ENCODE assay signal across 8 cellular contexts in the genomic region with DNA sequence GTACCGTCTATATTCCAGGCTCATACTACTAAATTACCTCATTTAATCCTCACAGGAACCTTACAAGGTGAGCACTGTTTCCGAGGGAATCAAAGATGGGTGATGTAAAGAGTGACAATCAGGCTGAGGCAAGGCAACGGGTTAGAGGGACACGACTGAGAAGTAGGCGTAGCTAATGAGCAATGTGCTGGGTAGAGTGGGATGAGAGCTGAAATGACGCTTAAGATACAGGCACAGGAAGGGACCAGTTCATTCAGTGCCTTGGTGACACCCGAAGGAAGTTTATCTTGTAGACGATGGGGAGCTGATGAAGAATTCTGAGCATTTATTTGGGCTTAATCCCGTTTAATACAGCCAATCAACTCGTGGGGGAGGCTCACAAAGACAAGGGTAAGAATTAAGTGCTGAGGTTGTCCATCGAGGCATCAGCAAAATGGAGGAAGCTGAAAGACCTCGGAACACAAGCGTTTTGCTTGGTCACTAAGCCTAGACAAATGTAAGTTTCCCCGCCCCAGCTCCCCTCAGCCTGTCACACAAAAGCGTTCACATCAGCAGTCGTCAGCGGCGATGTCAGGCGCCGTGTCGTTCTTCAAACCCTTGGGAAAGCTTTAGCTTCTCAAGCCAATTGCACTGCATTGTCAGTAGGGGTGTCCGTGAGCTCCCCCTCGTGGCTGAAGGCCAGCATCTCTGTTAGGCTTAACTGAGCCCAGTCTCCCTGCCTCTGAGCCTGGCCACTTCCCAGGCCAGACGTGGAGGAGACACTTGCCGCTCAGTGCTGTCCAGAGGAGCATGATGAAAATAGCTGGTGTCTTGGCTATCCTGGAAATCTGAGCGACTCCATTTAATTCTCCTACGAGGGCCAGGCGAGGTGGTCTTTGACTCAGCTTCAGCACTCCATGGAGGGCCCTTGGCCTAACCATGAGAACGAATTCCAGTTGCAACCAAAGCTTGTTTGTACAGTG.
A peak's percentile ranks its signal among the peaks of the same experiment; 100 is the strongest.
DNase-seq lines count a peak whose midpoint lies in the region; ATAC-seq and TF ChIP-seq lines count a peak whose summit lies in the region.

No MANE protein-coding gene starts in this region.

- BruUV-seq in HCT116 (replicated peaks; lab: Mats Ljungman, UMichigan), result no TSS peak

- H3K36me3 ChIP-seq in HCT116 (ENCODE audit: control insufficient read depth in 1 of 2, insufficient read depth in 2 of 2, low read length in 2 of 2) (no peaks in the 10 kb centered on the region), Loucy (ENCODE audit: insufficient read depth, low read length) (no peaks in the 10 kb centered on the region), cardiac muscle cell (no peaks in the 10 kb centered on the region), aorta (ENCODE audit: control insufficient read depth in 1 of 2, insufficient read depth in 2 of 2, low read length in 1 of 2) (no peaks in the 10 kb centered on the region)

- no peaks in the 10 kb centered on the region for H3F3A ChIP-seq in Loucy (ENCODE audit: low read depth)

- no peaks in the 10 kb centered on the region for H3K4me1 Mint-ChIP-seq in activated naive CD4-positive, alpha-beta T cell treated with anti-CD3 and anti-CD28 coated beads, Interleukin-2, amount 10 ng/mL, durations not matched to agents 7 days and 5 days

- H3K27me3 ChIP-seq in HCT116 (ENCODE audit: insufficient read depth, low read length) (no peaks in the 10 kb centered on the region), Loucy (ENCODE audit: insufficient read depth, low read length, poor library complexity, severe bottlenecking) (no peaks in the 10 kb centered on the region), cardiac muscle cell (no peaks in the 10 kb centered on the region), aorta (ENCODE audit: control insufficient read depth in 1 of 2, insufficient read depth in 2 of 2, low read length in 1 of 2) (no peaks in the 10 kb centered on the region)

- H3K9me3 Mint-ChIP-seq in activated naive CD4-positive, alpha-beta T cell treated with anti-CD3 and anti-CD28 coated beads, Interleukin-2, amount 10 ng/mL, durations not matched to agents 7 days and 5 days, result no peaks in the 10 kb centered on the region

- H3K4me1 ChIP-seq in HCT116 (ENCODE audit: control insufficient read depth in 1 of 2, insufficient read depth in 2 of 2, low read length in 2 of 2) (no peaks in the 10 kb centered on the region), Loucy (ENCODE audit: insufficient read depth, low read length, poor library complexity, severe bottlenecking) (no peaks in the 10 kb centered on the region), cardiac muscle cell (ENCODE audit: low read depth) (peaks cover 8% of the 10 kb centered on the region), aorta (ENCODE audit: control insufficient read depth in 1 of 2, insufficient read depth in 2 of 2, low read length in 2 of 2) (no peaks in the 10 kb centered on the region)

- no peak for TF ChIP-seq POLR2A in HCT116 (IDR thresholded peaks at IDR 0.05; ENCODE audit: borderline replicate concordance, extremely low read depth, insufficient read depth, insufficient read length)

- TF ChIP-seq CTCF in GM10266 (IDR thresholded peaks at IDR 0.05; ENCODE audit: control insufficient read depth, insufficient read depth, low read depth, missing control alignments) (peak; percentile 91), HCT116 (IDR thresholded peaks at IDR 0.05 in 2 of 3, conservative IDR thresholded peaks at IDR 0.05 in 1 of 3; ENCODE audit: borderline replicate concordance in 1 of 3, insufficient read depth in 1 of 3, low read depth in 2 of 3, low read length in 2 of 3) (peak in 2 of 3 experiments; percentile 85 to 93; a peak in 4 of 6 replicates), Loucy (conservative IDR thresholded peaks at IDR 0.05; ENCODE audit: low read length) (peak; percentile 82), cardiac muscle cell (IDR thresholded peaks at IDR 0.05; ENCODE audit: low read depth, low read length) (peak; percentile 98)

- H3K4me3 Mint-ChIP-seq in activated naive CD4-positive, alpha-beta T cell treated with anti-CD3 and anti-CD28 coated beads, Interleukin-2, amount 10 ng/mL, durations not matched to agents 7 days and 5 days, result no peak overlapping the region

- no peaks in the 10 kb centered on the region for H4K20me1 ChIP-seq in HCT116 (ENCODE audit: insufficient read depth)
- H4K20me1 ChIP-seq in Loucy (ENCODE audit: insufficient read depth, low read length, poor library complexity, severe bottlenecking), result no peaks in the 10 kb centered on the region

- H3K27ac ChIP-seq in HCT116 (ENCODE audit: low read depth, low read length), result no peak overlapping the region
- H3K27ac ChIP-seq in cardiac muscle cell, result no peak overlapping the region
- H3K27ac ChIP-seq in aorta (ENCODE audit: low read depth in 1 of 2, low read length in 2 of 2), result no peak overlapping the region

- H3K9me3 ChIP-seq in HCT116 (ENCODE audit: control insufficient read depth in 1 of 2, insufficient read depth in 1 of 2, low read depth in 1 of 2, low read length in 2 of 2), result no peaks in the 10 kb centered on the region
- no peaks in the 10 kb centered on the region for H3K9me3 ChIP-seq in Loucy (ENCODE audit: insufficient read depth, low read depth, low read length)
- no peaks in the 10 kb centered on the region for H3K9me3 ChIP-seq in cardiac muscle cell (ENCODE audit: low read depth)
- no peaks in the 10 kb centered on the region for H3K9me3 ChIP-seq in aorta (ENCODE audit: control insufficient read depth, low read length)

- H3K36me3 Mint-ChIP-seq in activated naive CD4-positive, alpha-beta T cell treated with anti-CD3 and anti-CD28 coated beads, Interleukin-2, amount 10 ng/mL, durations not matched to agents 7 days and 5 days, result no peaks in the 10 kb centered on the region

- H3K79me2 ChIP-seq in HCT116 (ENCODE audit: insufficient read depth, low read length) (no peaks in the 10 kb centered on the region), Loucy (ENCODE audit: insufficient read depth, low read length) (no peaks in the 10 kb centered on the region)

- RAD21 ChIA-PET in HCT116 (lab: Charles Lee; ENCODE audit: low non-redundant PET in 1 of 2, low total read pairs in 2 of 2, uncharacterized antibody in 2 of 2, unreplicated experiment in 2 of 2), result interaction anchor here in 1 of 2 experiments (0.7 kb wide), 2 partner anchors 173 to 648 kb away, joined by 4 to 6 read pairs; no protein-coding TSS in a partner anchor

- H2AFZ ChIP-seq in HCT116 (ENCODE audit: low read depth, low read length, poor library complexity, severe bottlenecking) (no peak overlapping the region), Loucy (ENCODE audit: low read length) (no peak overlapping the region)

- POLR2A ChIA-PET in HCT116 (lab: Charles Lee), result interaction anchor here (1.3 kb wide), 1 partner anchor 15 kb away, joined by 3 read pairs; no protein-coding TSS in a partner anchor

- H3K9me2 ChIP-seq in HCT116 (ENCODE audit: insufficient read depth) (no peaks in the 10 kb centered on the region), Loucy (replicated peaks; ENCODE audit: low read depth, low read length) (no peaks in the 10 kb centered on the region)

- no peak overlapping the region for H3K4me3 ChIP-seq in HCT116 (replicated peaks in 1 of 2; ENCODE audit: low read depth in 1 of 2, low read length in 2 of 2)
- no peak overlapping the region for H3K4me3 ChIP-seq in Loucy (ENCODE audit: low read length, poor library complexity, severe bottlenecking)
- no peak overlapping the region for H3K4me3 ChIP-seq in cardiac muscle cell
- peak overlapping the region in 1 of 2 donors; percentile 55 for H3K4me3 ChIP-seq in aorta (ENCODE audit: low read length in 2 of 2)

- intact Hi-C loops in HCT116 (cut with micrococcal nuclease) (loop anchor here (2.0 to 10.0 kb wide), 2 partner anchors 726 to 1516 kb away; no protein-coding TSS in a partner anchor), posterior vena cava (cut with DNase I) (no loop called here), aorta (cut with DNase I) (loop anchor here (5.0 to 10.0 kb wide), 2 partner anchors 48 to 136 kb away; no protein-coding TSS in a partner anchor)

- WGBS in aorta, 2 donors, result 29 to 30% methylated on average over 29 of the region's 29 CpGs

- H3K27ac Mint-ChIP-seq in activated naive CD4-positive, alpha-beta T cell treated with anti-CD3 and anti-CD28 coated beads, Interleukin-2, amount 10 ng/mL, durations not matched to agents 7 days and 5 days, result no peak overlapping the region

- CTCF ChIA-PET in HCT116 (lab: Charles Lee), result interaction anchor here (0.6 to 5.5 kb wide), 16 partner anchors 8 to 531 kb away, joined by 3 to 70 read pairs (median 4); no protein-coding TSS in a partner anchor
- CTCF ChIA-PET in activated naive CD4-positive, alpha-beta T cell treated with anti-CD3 and anti-CD28 coated beads, Interleukin-2, amount 10 ng/mL, durations not matched to agents 7 days and 5 days (lab: Charles Lee), result interaction anchor here (0.6 to 2.8 kb wide), 14 partner anchors 8 to 1229 kb away, joined by 3 to 17 read pairs (median 4); no protein-coding TSS in a partner anchor

- DNase-seq in GM10266 (ENCODE audit: extremely low spot score), result peak; percentile 61
- DNase-seq in HCT116 (ENCODE audit: low read depth, low spot score), result peak; percentile 55
- DNase-seq in SHP77 (lab: John Stamatoyannopoulos, UW), result peak; percentile 91 to 95
- DNase-seq in activated naive CD4-positive, alpha-beta T cell treated with anti-CD3 and anti-CD28 coated beads, Interleukin-2, amount 10 ng/mL, durations not matched to agents 7 days and 5 days, result peak; percentile 72
- DNase-seq in cardiac muscle cell (ENCODE audit: low read depth in 1 of 2, low spot score in 1 of 2), result peak; percentile 87 to 88
- peak; percentile 94 for DNase-seq in posterior vena cava (ENCODE audit: low spot score)
- peak; percentile 90 to 94 for DNase-seq in aorta

- TF ChIP-seq RAD21 in HCT116 (IDR thresholded peaks at IDR 0.05; ENCODE audit: low read depth), result peak; percentile 34; the same call in 1 of the 2 replicates

- H3K4me2 ChIP-seq in HCT116 (ENCODE audit: low read length) (peak overlapping the region; percentile 34), Loucy (ENCODE audit: low read depth, low read length, poor library complexity, severe bottlenecking) (no peak overlapping the region)

- ATAC-seq in HCT116 (peak; percentile 99), aorta (ENCODE audit: low FRiP score) (peak; percentile 91)

- peaks cover 5% of the 10 kb centered on the region for H3K27me3 Mint-ChIP-seq in activated naive CD4-positive, alpha-beta T cell treated with anti-CD3 and anti-CD28 coated beads, Interleukin-2, amount 10 ng/mL, durations not matched to agents 7 days and 5 days

- H3K9ac ChIP-seq in HCT116 (ENCODE audit: low read length) (no peak overlapping the region), Loucy (ENCODE audit: low read depth, low read length, poor library complexity, severe bottlenecking) (no peak overlapping the region)

TF ChIP-seq in HCT116, 20 proteins besides CTCF, POLR2A, EP300 and RAD21 (continues in another document):
- TF ChIP-seq CBX3 (IDR thresholded peaks at IDR 0.05; ENCODE audit: low read depth), result 0 out of 2 replicates have a peak, but pooled peaks have one; percentile 20

Comparison
In these comparisons a context has a peak if more than half of its experiments do, and no peak if none do; other contexts are left out.
1. intact Hi-C loops: an anchor here in HCT116 (2.0 to 10.0 kb wide) and aorta (5.0 to 10.0 kb wide); none called in posterior vena cava.